8 cellular contexts compared by ENCODE assay signal in genomic region chr11:62805044-62805892, GRCh38. TPM values are rescaled to one million over a fixed set of nuclear protein-coding genes. Genes with fewer than 3 reads are reported as not detected.
DNase-seq lines count a peak whose midpoint lies in the region; ATAC-seq and TF ChIP-seq lines count a peak whose summit lies in the region.

NXF1 (minus strand) TSS chr11:62805440; CDS start chr11:62805356, 84 bp downstream.

- H3K9me3 Mint-ChIP-seq in activated CD8-positive, alpha-beta memory T cell treated with anti-CD3 and anti-CD28 coated beads, Interleukin-2, amount 10 ng/mL, durations not matched to agents 7 days and 5 days (ENCODE audit: low read depth), result no peaks in the 10 kb centered on the region
- H3K9me3 Mint-ChIP-seq in endodermal cell (no peaks in the 10 kb centered on the region), mesothelial cell of epicardium (no peaks in the 10 kb centered on the region)

- H3K27me3 ChIP-seq in HUES48 (ENCODE audit: control insufficient read depth, insufficient read depth, low read length) (no peaks in the 10 kb centered on the region), NT2/D1 (ENCODE audit: insufficient read depth, insufficient read length) (no peaks in the 10 kb centered on the region), endodermal cell (ENCODE audit: control insufficient read depth, insufficient read depth, low read length, poor library complexity, severe bottlenecking) (no peaks in the 10 kb centered on the region)

- peak; percentile 48 for TF ChIP-seq CTCF in endodermal cell (conservative IDR thresholded peaks at IDR 0.05)
- peak; percentile 22 for TF ChIP-seq CTCF in mesothelial cell of epicardium (IDR thresholded peaks at IDR 0.05; ENCODE audit: unreplicated experiment)

- H3K4me3 Mint-ChIP-seq in activated CD8-positive, alpha-beta memory T cell treated with anti-CD3 and anti-CD28 coated beads, Interleukin-2, amount 10 ng/mL, durations not matched to agents 7 days and 5 days, result peak within 1 kb of the TSS; percentile 99
- H3K4me3 Mint-ChIP-seq in endodermal cell (peak within 1 kb of the TSS; percentile 94), mesothelial cell of epicardium (peak within 1 kb of the TSS; percentile 99)

- peaks cover 34% of the 10 kb centered on the region for H3K36me3 Mint-ChIP-seq in activated CD8-positive, alpha-beta memory T cell treated with anti-CD3 and anti-CD28 coated beads, Interleukin-2, amount 10 ng/mL, durations not matched to agents 7 days and 5 days
- H3K36me3 Mint-ChIP-seq in endodermal cell (ENCODE audit: low read depth) (peaks cover 28% of the 10 kb centered on the region), mesothelial cell of epicardium (peaks cover 16% of the 10 kb centered on the region)

- H3K27me3 Mint-ChIP-seq in activated CD8-positive, alpha-beta memory T cell treated with anti-CD3 and anti-CD28 coated beads, Interleukin-2, amount 10 ng/mL, durations not matched to agents 7 days and 5 days, result no peaks in the 10 kb centered on the region
- H3K27me3 Mint-ChIP-seq in endodermal cell (ENCODE audit: insufficient read depth) (no peaks in the 10 kb centered on the region), mesothelial cell of epicardium (ENCODE audit: low read depth) (no peaks in the 10 kb centered on the region)

- ATAC-seq in GM21390 (IDR thresholded peaks at IDR 0.05; ENCODE audit: unreplicated experiment), result peak; percentile 80
- ATAC-seq in activated CD8-positive, alpha-beta memory T cell treated with anti-CD3 and anti-CD28 coated beads, Interleukin-2, amount 10 ng/mL, durations not matched to agents 7 days and 5 days, result peak; percentile 83

- H3K4me1 ChIP-seq in HUES48 (ENCODE audit: control insufficient read depth, insufficient read depth, low read length), result 0 out of 2 replicates have a peak, but pooled peaks cover 6% of the 10 kb centered on the region
- peaks cover 7% of the 10 kb centered on the region for H3K4me1 ChIP-seq in NT2/D1 (ENCODE audit: insufficient read depth, insufficient read length)
- H3K4me1 ChIP-seq in endodermal cell (ENCODE audit: control insufficient read depth, insufficient read depth, low read length), result peaks cover 10% of the 10 kb centered on the region

- H3K27ac ChIP-seq in HUES48 (ENCODE audit: low read depth, low read length), result peak within 1 kb of the TSS; percentile 85
- H3K27ac ChIP-seq in endodermal cell (ENCODE audit: low read depth, low read length), result peak within 1 kb of the TSS; percentile 80

- peaks cover 32% of the 10 kb centered on the region for H3K36me3 ChIP-seq in HUES48 (ENCODE audit: control insufficient read depth, insufficient read depth, low read length)
- peaks cover 48% of the 10 kb centered on the region for H3K36me3 ChIP-seq in NT2/D1 (ENCODE audit: insufficient read depth, insufficient read length, low read length)
- peaks cover 45% of the 10 kb centered on the region for H3K36me3 ChIP-seq in endodermal cell (ENCODE audit: control insufficient read depth, insufficient read depth, low read length)

- H3K9me3 ChIP-seq in HUES48 (ENCODE audit: control insufficient read depth, insufficient read depth, low read length) (no peaks in the 10 kb centered on the region), NT2/D1 (ENCODE audit: insufficient read depth, low read length) (no peaks in the 10 kb centered on the region), endodermal cell (ENCODE audit: control insufficient read depth, low read length) (no peaks in the 10 kb centered on the region)

- H3K27ac Mint-ChIP-seq in activated CD8-positive, alpha-beta memory T cell treated with anti-CD3 and anti-CD28 coated beads, Interleukin-2, amount 10 ng/mL, durations not matched to agents 7 days and 5 days, result peak within 1 kb of the TSS; percentile 98
- H3K27ac Mint-ChIP-seq in endodermal cell (peak within 1 kb of the TSS; percentile 98), mesothelial cell of epicardium (peak within 1 kb of the TSS; percentile 100)

- WGBS in endodermal cell (ENCODE audit: insufficient coverage in 1 of 2, insufficient read length in 1 of 2), 2 experiments, result 0 to 1% methylated on average over 32 to 77 of the region's 77 CpGs

- H3K4me3 ChIP-seq in HUES48 (ENCODE audit: low read depth, low read length), result peak within 1 kb of the TSS; percentile 87
- H3K4me3 ChIP-seq in NT2/D1 (ENCODE audit: insufficient read length, low read depth), result peak within 1 kb of the TSS; percentile 98
- H3K4me3 ChIP-seq in endodermal cell (ENCODE audit: low read length), result peak within 1 kb of the TSS; percentile 96

- H3K9ac ChIP-seq in HUES48 (ENCODE audit: low read depth, low read length) (peak within 1 kb of the TSS; percentile 50), NT2/D1 (ENCODE audit: insufficient read length, low read depth) (peak within 1 kb of the TSS; percentile 96), endodermal cell (ENCODE audit: extremely low read depth, low read length, poor library complexity, severe bottlenecking) (peak within 1 kb of the TSS; percentile 88)

- peaks cover 49% of the 10 kb centered on the region for H3K4me1 Mint-ChIP-seq in activated CD8-positive, alpha-beta memory T cell treated with anti-CD3 and anti-CD28 coated beads, Interleukin-2, amount 10 ng/mL, durations not matched to agents 7 days and 5 days
- H3K4me1 Mint-ChIP-seq in endodermal cell (peaks cover 19% of the 10 kb centered on the region), mesothelial cell of epicardium (peaks cover 20% of the 10 kb centered on the region)

- peak; percentile 100 for DNase-seq in D341Med (ENCODE audit: low spot score)
- peak; percentile 95 for DNase-seq in NT2/D1 (ENCODE audit: low read depth, low spot score)
- peak; percentile 95 for DNase-seq in activated CD8-positive, alpha-beta memory T cell treated with anti-CD3 and anti-CD28 coated beads, Interleukin-2, amount 10 ng/mL, durations not matched to agents 7 days and 5 days
- peak; percentile 98 for DNase-seq in endodermal cell
- DNase-seq in mesothelial cell of epicardium (ENCODE audit: low spot score in 2 of 2, unreplicated experiment in 2 of 2), result peak; percentile 97 to 98
- peak; percentile 84 to 89 for DNase-seq in stimulated activated CD8-positive, alpha-beta memory T cell treated with anti-CD3 and anti-CD28 coated beads, Interleukin-15, amount 100 ng/mL, for 4 hours (ENCODE audit: low read depth in 2 of 2)

- CTCF ChIA-PET in activated CD8-positive, alpha-beta memory T cell treated with anti-CD3 and anti-CD28 coated beads, Interleukin-2, amount 10 ng/mL, durations not matched to agents 7 days and 5 days (lab: Charles Lee), result interaction anchor here (0.5 to 5.9 kb wide), 13 partner anchors 11 to 100 kb away, joined by 3 to 40 read pairs (median 4); partner anchors contain the start of genes HNRNPUL2, SLC3A2 and TMEM179B

RNA-seq across cellular contexts. Expression of gene NXF1, which starts in this region (rescaled TPM):
- total RNA-seq in activated CD8-positive, alpha-beta memory T cell treated with anti-CD3 and anti-CD28 coated beads, Interleukin-2, amount 10 ng/mL, durations not matched to agents 7 days and 5 days, result 100 to 1,000 TPM in 1 of 2 experiments, 10 to 100 TPM in 1; 93.6 to 120 TPM
- total RNA-seq in endodermal cell, result 10 to 100 TPM; 45.8 to 61.4 TPM
- 60.6 TPM for polyA plus RNA-seq in endodermal cell (2013, experiment 1 of 2)
- polyA plus RNA-seq in endodermal cell (2013, experiment 2 of 2), result 59.8 TPM
- 108 to 111 TPM (median 110 TPM) in 3 replicates for total RNA-seq in mesothelial cell of epicardium

Comparison
In these comparisons a context has a peak if more than half of its experiments do, and no peak if none do; other contexts are left out.
1. Peak in every context shown above with its lines: DNase-seq, ATAC-seq, H3K4me3 ChIP-seq and H3K27ac ChIP-seq.